Comparison of ENCODE assay signal across 12 cellular contexts in the genomic region with DNA sequence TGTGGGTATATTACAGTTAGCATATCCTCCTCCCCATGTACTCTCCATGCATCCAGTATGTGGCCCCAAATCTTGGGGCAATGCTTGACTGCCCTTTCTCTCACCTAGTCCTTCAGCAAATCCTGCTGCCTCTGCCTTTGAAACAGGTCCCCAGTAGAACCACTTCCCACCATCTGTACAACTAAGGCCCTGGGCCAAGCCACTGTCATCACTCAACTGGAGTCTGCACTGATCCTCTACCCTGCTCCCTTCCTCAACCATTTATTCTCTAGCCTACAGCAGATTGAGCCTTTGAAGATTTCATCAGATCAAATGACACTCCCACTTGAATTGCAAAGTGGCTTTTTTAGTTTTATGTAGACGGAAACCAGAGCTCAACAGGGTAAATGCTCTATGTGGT. TPM values are rescaled to one million over a fixed set of nuclear protein-coding genes. Genes with fewer than 3 reads are reported as not detected.
DNase-seq lines count a peak whose midpoint lies in the region; ATAC-seq lines count a peak whose summit lies in the region.
"Had no signal": no experiment of that assay in that cellular context is flagged by ENCODE, and none has a peak within 500 bp of the region (broad histone marks: within the 10 kb centered on the region; RNA-seq: fewer than 3 reads in every experiment).

No MANE protein-coding gene starts in this region.

- no peak overlapping the region for H3K27ac ChIP-seq in effector memory CD4-positive, alpha-beta T cell (ENCODE audit: insufficient read depth, low read length, poor library complexity, severe bottlenecking)

- H3K9me3 ChIP-seq in effector memory CD4-positive, alpha-beta T cell (ENCODE audit: control insufficient read depth, low read length), result no peaks in the 10 kb centered on the region

- no peaks in the 10 kb centered on the region for H3K4me1 ChIP-seq in effector memory CD4-positive, alpha-beta T cell (ENCODE audit: control insufficient read depth, insufficient read depth, low read length, poor library complexity, severe bottlenecking)

- H3K9me3 Mint-ChIP-seq in effector memory CD8-positive, alpha-beta T cell, result peaks cover 0 to 2% of the 10 kb centered on the region in 2 donors
- H3K9me3 Mint-ChIP-seq: T-helper 2 cell treated with Interferon-gamma antibody and Interleukin-4, amounts not matched to agents 5 μg/mL and 100 μg/mL, for 36 hours had no signal

- H3K27me3 ChIP-seq in effector memory CD4-positive, alpha-beta T cell (replicated peaks; ENCODE audit: control insufficient read depth, insufficient read depth, low read length, poor library complexity, severe bottlenecking), result no peaks in the 10 kb centered on the region

- peak overlapping the region in 1 of 2 donors; percentile 42 for H3K27ac Mint-ChIP-seq in effector memory CD8-positive, alpha-beta T cell
- H3K27ac Mint-ChIP-seq: HFFc6; T-helper 2 cell treated with Interferon-gamma antibody and Interleukin-4, amounts not matched to agents 5 μg/mL and 100 μg/mL, for 36 hours had no signal

- no peak for ATAC-seq in effector memory CD8-positive, alpha-beta T cell (replicated peaks)
- ATAC-seq in GM18517 (IDR thresholded peaks at IDR 0.05; ENCODE audit: unreplicated experiment), result no peak

- DNase-seq in NCI-H1092 treated with DMSO at 0.1 percent for 48 hours (lab: John Stamatoyannopoulos, UW), result peak; percentile 19
- no peak for DNase-seq in NCI-H1092 (lab: John Stamatoyannopoulos, UW)
- DNase-seq in Jurkat, Clone E6-1 (ENCODE audit: low read depth, low spot score), result peak; percentile 83
- DNase-seq in NCI-H2107 treated with DMSO at 0.1 percent for 48 hours (lab: John Stamatoyannopoulos, UW; ENCODE audit: unreplicated experiment), result peak; percentile 81
- peak; percentile 77 for DNase-seq in cerebellar cortex (ENCODE audit: low spot score)
- no peak for DNase-seq in effector memory CD8-positive, alpha-beta T cell
- no peak for DNase-seq in effector memory CD4-positive, alpha-beta T cell
- DNase-seq: 8988T, HFFc6, NCI-H774 had no signal

- H3K27me3 Mint-ChIP-seq in effector memory CD8-positive, alpha-beta T cell, result peaks cover 41 to 55% of the 10 kb centered on the region in 2 donors

- H3K36me3 ChIP-seq in effector memory CD4-positive, alpha-beta T cell (ENCODE audit: control insufficient read depth, insufficient read depth, low read length), result no peaks in the 10 kb centered on the region

- H3K4me3 ChIP-seq in Jurkat, Clone E6-1 (ENCODE audit: low read length), result no peak overlapping the region
- no peak overlapping the region for H3K4me3 ChIP-seq in effector memory CD4-positive, alpha-beta T cell (ENCODE audit: insufficient read depth, low read depth, low read length, poor library complexity, severe bottlenecking)

- no peak overlapping the region for H3K4me3 Mint-ChIP-seq in effector memory CD8-positive, alpha-beta T cell
- H3K4me3 Mint-ChIP-seq: HFFc6; T-helper 2 cell treated with Interferon-gamma antibody and Interleukin-4, amounts not matched to agents 5 μg/mL and 100 μg/mL, for 36 hours had no signal

- no peaks in the 10 kb centered on the region for H3K36me3 Mint-ChIP-seq in effector memory CD8-positive, alpha-beta T cell (ENCODE audit: insufficient read depth)

- no peaks in the 10 kb centered on the region for H3K4me1 Mint-ChIP-seq in effector memory CD8-positive, alpha-beta T cell (ENCODE audit: low read depth in 2 of 2)

RNA-seq across cellular contexts. Expression of a gene that starts 43.4 kb away (rescaled TPM):
- polyA plus RNA-seq in Jurkat, Clone E6-1 (2012; ENCODE audit: insufficient read depth, insufficient read length), result 6.7 TPM

Comparison
In these comparisons a context has a peak if more than half of its experiments do, and no peak if none do; other contexts are left out.
1. DNase-seq: peak in NCI-H1092 treated with DMSO at 0.1 percent for 48 hours (single experiment), Jurkat, Clone E6-1 (single experiment), NCI-H2107 treated with DMSO at 0.1 percent for 48 hours (single experiment) and cerebellar cortex (single experiment); none in NCI-H1092 (single experiment), effector memory CD8-positive, alpha-beta T cell (0 of 3) and effector memory CD4-positive, alpha-beta T cell (0 of 3).